ENCODE assay signal across 9 cellular contexts in genomic region chr1:10475510-10475909, GRCh38. TPM values are rescaled to one million over a fixed set of nuclear protein-coding genes. Genes with fewer than 3 reads are reported as not detected.
DNase-seq lines count a peak whose midpoint lies in the region; FAIRE-seq and TF ChIP-seq lines count a peak whose summit lies in the region.
"Had no signal": no experiment of that assay in that cellular context is flagged by ENCODE, and none has a peak within 500 bp of the region (broad histone marks: within the 10 kb centered on the region; RNA-seq: fewer than 3 reads in every experiment).

No MANE protein-coding gene starts in this region.

- H3K56ac ChIP-seq in H9 (ENCODE audit: insufficient read length, low read depth, low read length): no peak overlapping the region

- WGBS in H9 (ENCODE audit: extremely low coverage, insufficient read length, low lambda C conversion rate): no CpG with 5 or more reads among the region's 13 CpGs

- H2BK120ac ChIP-seq in H9 (ENCODE audit: low read depth, low read length, poor library complexity, severe bottlenecking): no peak overlapping the region

- FAIRE-seq in RCC 7860 (lab: Jason Lieb, UNC): no peak
- FAIRE-seq: colon had no signal

- H2AFZ ChIP-seq in H9 (ENCODE audit: low read length): no peak overlapping the region

- no peaks in the 10 kb centered on the region for H3K36me3 ChIP-seq in skeletal muscle tissue (ENCODE audit: control insufficient read depth in 3 of 3, insufficient read depth in 3 of 3, low read length in 3 of 3)

- no peak overlapping the region for H2BK20ac ChIP-seq in H9 (ENCODE audit: low read depth, low read length, poor library complexity, severe bottlenecking)

- peak overlapping the region; percentile 88 to 94 (median 90) for H3K4me3 ChIP-seq in skeletal muscle tissue (ENCODE audit: low read length in 3 of 3)

- DNase-seq in H9: no peak
- no peak for DNase-seq in glutamatergic neuron
- no peak for DNase-seq in HK-2 (ENCODE audit: unreplicated experiment)
- no peak for DNase-seq in activated effector memory CD4-positive, alpha-beta T cell treated with Interleukin-2 at 50 U/mL for 16 hours
- DNase-seq in epidermal melanocyte (ENCODE audit: insufficient read length, low spot score): no peak
- no peak for DNase-seq in RCC 7860 (ENCODE audit: low spot score)

- H2BK12ac ChIP-seq in H9 (ENCODE audit: insufficient read length, low read depth, low read length): no peak overlapping the region

- H3K36me3 Mint-ChIP-seq in H9 (ENCODE audit: insufficient read depth in 1 of 3, low read depth in 3 of 3) (peaks cover 3 to 6% (median 5%) of the 10 kb centered on the region in 3 experiments; a peak in 5 of 7 replicates), glutamatergic neuron (ENCODE audit: unreplicated experiment) (no peaks in the 10 kb centered on the region)

- H4K5ac ChIP-seq in H9 (ENCODE audit: insufficient read length, low read depth, low read length): no peak overlapping the region

- H3K4me2 ChIP-seq in H9 (ENCODE audit: insufficient read depth, insufficient read length, low read length): peak overlapping the region; percentile 80

- no peaks in the 10 kb centered on the region for H4K20me1 ChIP-seq in H9 (ENCODE audit: control insufficient read depth, insufficient read depth, insufficient read length)

- H2AK5ac ChIP-seq in H9 (ENCODE audit: insufficient read length, low read length): no peak overlapping the region

- H3K79me1 ChIP-seq in H9 (ENCODE audit: insufficient read depth, low read depth, low read length, poor library complexity, severe bottlenecking): peaks cover 2% of the 10 kb centered on the region

- TF ChIP-seq CTCF in H9 (conservative IDR thresholded peaks at IDR 0.05): no peak
- TF ChIP-seq CTCF in VCaP (conservative IDR thresholded peaks at IDR 0.05): no peak
- no peak for TF ChIP-seq CTCF in glutamatergic neuron (IDR thresholded peaks at IDR 0.05; ENCODE audit: partially characterized antibody, unreplicated experiment)

- H3K27me3 ChIP-seq in H9 (ENCODE audit: insufficient read depth, low read length) (no peaks in the 10 kb centered on the region), skeletal muscle tissue (ENCODE audit: control insufficient read depth in 3 of 3, insufficient read depth in 3 of 3, low read length in 3 of 3) (no peaks in the 10 kb centered on the region)

- H3K23me2 ChIP-seq in H9 (ENCODE audit: insufficient read length, low read depth, low read length, poor library complexity, severe bottlenecking): peaks cover 6% of the 10 kb centered on the region

- H3K4me3 Mint-ChIP-seq in H9: peak overlapping the region; percentile 94 to 97
- H3K4me3 Mint-ChIP-seq in glutamatergic neuron (ENCODE audit: unreplicated experiment): peak overlapping the region; percentile 91

- no peak overlapping the region for H2BK15ac ChIP-seq in H9 (ENCODE audit: low read depth, low read length)

- no peak overlapping the region for H3T11ph ChIP-seq in H9 (ENCODE audit: low read length)

- H3K27ac Mint-ChIP-seq in H9 (peak overlapping the region; percentile 92 to 99 (median 97)), glutamatergic neuron (ENCODE audit: unreplicated experiment) (peak overlapping the region; percentile 81)

- H3K23ac ChIP-seq in H9 (ENCODE audit: insufficient read length, low read depth, low read length): no peak overlapping the region

- H3K9me3 ChIP-seq in H9 (ENCODE audit: control insufficient read depth, low read depth, low read length): no peaks in the 10 kb centered on the region
- H3K9me3 ChIP-seq in skeletal muscle tissue (ENCODE audit: control insufficient read depth in 3 of 3, low read length in 3 of 3): no peaks in the 10 kb centered on the region

- H3K9me3 Mint-ChIP-seq in H9: no peaks in the 10 kb centered on the region
- H3K9me3 Mint-ChIP-seq in glutamatergic neuron (ENCODE audit: unreplicated experiment): peaks cover 2% of the 10 kb centered on the region

- peaks cover 2% of the 10 kb centered on the region; the same call in 1 of the 2 replicates for H3K4me1 ChIP-seq in H9 (ENCODE audit: insufficient read depth, low read length)
- peaks cover 22 to 34% (median 25%) of the 10 kb centered on the region in 3 donors for H3K4me1 ChIP-seq in skeletal muscle tissue (ENCODE audit: control insufficient read depth in 3 of 3, insufficient read depth in 3 of 3, low read length in 3 of 3)

- H3K79me2 ChIP-seq in H9 (ENCODE audit: insufficient read depth, low read length): peaks cover 8% of the 10 kb centered on the region; the same call in 1 of the 2 replicates

- no peak overlapping the region for H2BK5ac ChIP-seq in H9 (ENCODE audit: insufficient read length, low read length)

- no peaks in the 10 kb centered on the region for H3K27me3 Mint-ChIP-seq in H9 (ENCODE audit: low read depth)
- H3K27me3 Mint-ChIP-seq in glutamatergic neuron (ENCODE audit: unreplicated experiment): peaks cover 4% of the 10 kb centered on the region

- H4K8ac ChIP-seq in H9 (replicated peaks; ENCODE audit: insufficient read length, low read depth, low read length): no peak overlapping the region

- H3K27ac ChIP-seq in H9 (ENCODE audit: insufficient read length, low read depth, low read length) (no peak overlapping the region), VCaP (peak overlapping the region; percentile 85), skeletal muscle tissue (ENCODE audit: low read depth, low read length) (peak overlapping the region; percentile 28)

- H4K91ac ChIP-seq in H9 (ENCODE audit: insufficient read length, low read depth, low read length): no peak overlapping the region

- no peak overlapping the region for H3K18ac ChIP-seq in H9 (ENCODE audit: insufficient read length, low read depth, low read length)

- no peak overlapping the region for H3K4ac ChIP-seq in H9 (ENCODE audit: low read depth, low read length)

- peak overlapping the region; percentile 65 for H3K9ac ChIP-seq in H9 (ENCODE audit: extremely low read depth, insufficient read length, low read length)
- H3K9ac ChIP-seq in skeletal muscle tissue (ENCODE audit: low read depth in 1 of 3, low read length in 3 of 3): peak overlapping the region; percentile 85 to 90 (median 86)

- no peak overlapping the region for H3K14ac ChIP-seq in H9 (ENCODE audit: insufficient read depth, low read length)

- H3K4me1 Mint-ChIP-seq in H9 (peaks cover 22 to 24% of the 10 kb centered on the region in 2 experiments), glutamatergic neuron (ENCODE audit: low read depth, unreplicated experiment) (peaks cover 4% of the 10 kb centered on the region)

RNA-seq across cellular contexts. Expression of gene PEX14, which starts 0.8 kb away (rescaled TPM):
- 20.7 and 23.9 TPM in 2 replicates for total RNA-seq in H9 (2021)
- 25.8 TPM for total RNA-seq in glutamatergic neuron (ENCODE audit: unreplicated experiment)
- 7.3 TPM for total RNA-seq in skeletal muscle tissue

RNA-seq across cellular contexts. Expression of gene DFFA, which starts 3.2 kb away (rescaled TPM):
- total RNA-seq in H9 (2021) (94.1 and 98.2 TPM in 2 replicates), glutamatergic neuron (ENCODE audit: unreplicated experiment) (38.0 TPM), skeletal muscle tissue (15.1 TPM)

RNA-seq across cellular contexts. Expression of gene CORT, which starts 25.7 kb away (rescaled TPM):
- total RNA-seq in H9 (2021): 0.33 TPM in 1 of 2 replicates, not detected in the other
- total RNA-seq in glutamatergic neuron (ENCODE audit: unreplicated experiment): 0.59 TPM
- 0.52 TPM for total RNA-seq in skeletal muscle tissue

RNA-seq across cellular contexts. Expression of gene CENPS, which starts 45.3 kb away (rescaled TPM):
- total RNA-seq in H9 (2021): 16.3 and 17.8 TPM in 2 replicates
- total RNA-seq in glutamatergic neuron (ENCODE audit: unreplicated experiment): 9.3 TPM
- 2.6 TPM for total RNA-seq in skeletal muscle tissue
